Comparison of ENCODE assay signal across 28 cellular contexts in the genomic region with DNA sequence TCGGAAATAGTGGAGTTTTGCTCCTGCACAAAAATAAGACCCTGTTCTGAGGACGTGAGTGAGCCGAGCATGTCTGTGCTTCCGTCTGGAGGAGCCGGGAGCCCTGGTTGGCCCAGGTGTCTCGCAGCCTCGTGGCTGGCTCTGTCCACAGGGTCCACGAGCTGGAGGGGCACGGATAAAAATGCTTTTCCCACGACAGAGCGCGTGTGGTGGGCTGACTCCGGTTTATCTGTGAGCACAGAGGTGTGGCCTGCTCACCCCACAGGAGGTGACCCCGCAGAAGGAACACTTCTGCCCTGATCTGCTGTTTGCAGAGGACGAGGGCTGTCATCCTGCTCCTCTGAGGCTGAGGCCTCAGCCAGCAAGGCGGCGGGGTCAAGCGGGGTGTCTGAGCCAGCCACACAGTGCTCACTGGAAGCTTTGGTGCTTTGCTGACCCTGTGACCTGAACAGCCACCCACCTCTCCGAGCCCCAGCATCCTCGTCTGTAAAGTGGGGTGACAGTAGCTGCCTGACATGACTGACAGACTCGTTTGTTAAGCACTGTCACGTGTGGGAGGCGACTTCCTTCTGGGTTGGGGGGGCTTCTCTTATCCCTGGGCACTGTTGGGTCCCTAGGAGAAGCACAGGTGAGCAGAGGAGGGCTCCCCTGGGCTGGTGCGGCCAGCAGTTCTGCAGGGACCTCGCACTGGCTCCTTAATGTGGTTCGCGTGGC.
DNase-seq lines count a peak whose midpoint lies in the region; ATAC-seq and TF ChIP-seq lines count a peak whose summit lies in the region.
"Had no signal": no experiment of that assay in that cellular context is flagged by ENCODE, and none has a peak within 500 bp of the region (broad histone marks: within the 10 kb centered on the region; RNA-seq: fewer than 3 reads in every experiment).

No MANE protein-coding gene starts in this region.

- no peak overlapping the region for H3K4me2 ChIP-seq in neuronal stem cell (ENCODE audit: insufficient read depth, low read length, poor library complexity, severe bottlenecking)
- H3K4me2 ChIP-seq: GM23338, KMS-11 had no signal

- ATAC-seq in natural killer cell = no peak
- ATAC-seq in natural killer cell treated with Interleukin-12 subunit alpha and Interleukin-12 subunit beta and Interleukin-15 and Interleukin-18, amount 100 ng/mL, for 72 hours = no peak
- peak; percentile 26 for ATAC-seq in aorta (ENCODE audit: low FRiP score)
- ATAC-seq: activated CD8-positive, alpha-beta T cell treated with anti-CD3 and anti-CD28 coated beads, Interleukin-2, amount 10 ng/mL, durations not matched to agents 7 days and 5 days; GM12878; GM23338; stimulated activated memory B cell treated with anti-CD40 and anti-IgM and Interleukin-4, amounts not matched to agents 10 μg/mL and 1 μg/mL and 100 μg/mL, for 72 hours; T-cell had no signal

- H2AFZ ChIP-seq in neuronal stem cell (ENCODE audit: low read length) = peak overlapping the region; percentile 76
- H2AFZ ChIP-seq: GM23338 had no signal

- no peak overlapping the region for H3K4ac ChIP-seq in neuronal stem cell (ENCODE audit: low read length)

- H3K4me3 Mint-ChIP-seq in activated CD4-positive, alpha-beta T cell treated with anti-CD3 and anti-CD28 coated beads, Interleukin-2, amount 10 ng/mL, durations not matched to agents 7 days and 5 days = no peak overlapping the region
- H3K4me3 Mint-ChIP-seq in activated CD4-positive, alpha-beta T cell treated with anti-CD3 and anti-CD28 coated beads, Interleukin-2, amount 10 ng/mL, durations not matched to agents 24 days and 14 days = no peak overlapping the region
- H3K4me3 Mint-ChIP-seq in natural killer cell = no peak overlapping the region
- H3K4me3 Mint-ChIP-seq in natural killer cell treated with Interleukin-12 subunit alpha and Interleukin-12 subunit beta and Interleukin-15 and Interleukin-18, amount 100 ng/mL, for 72 hours = no peak overlapping the region
- H3K4me3 Mint-ChIP-seq: activated CD8-positive, alpha-beta T cell treated with anti-CD3 and anti-CD28 coated beads, Interleukin-2, amount 10 ng/mL, durations not matched to agents 7 days and 5 days; central memory CD8-positive, alpha-beta T cell; GM23338; HFFc6; stimulated activated memory B cell treated with anti-CD40 and anti-IgM and Interleukin-4, amounts not matched to agents 10 μg/mL and 1 μg/mL and 100 μg/mL, for 72 hours; T-cell had no signal

- no peak overlapping the region for H4K91ac ChIP-seq in neuronal stem cell (ENCODE audit: low read depth, low read length, poor library complexity)

- POLR2A ChIA-PET in activated CD4-positive, alpha-beta T cell treated with anti-CD3 and anti-CD28 coated beads, Interleukin-2, amount 10 ng/mL, durations not matched to agents 7 days and 5 days (lab: Charles Lee) = no interaction called here

- intact Hi-C loops in activated CD4-positive, alpha-beta T cell treated with anti-CD3 and anti-CD28 coated beads, Interleukin-2, amount 10 ng/mL, durations not matched to agents 24 days and 14 days (cut with micrococcal nuclease) = loop anchor here (10.0 kb wide), 1 partner anchor 194 kb away; no protein-coding TSS in a partner anchor
- intact Hi-C loops in natural killer cell (cut with micrococcal nuclease) = no loop called here
- intact Hi-C loops in aorta (cut with DNase I) = no loop called here

- H3K27ac Mint-ChIP-seq in activated CD4-positive, alpha-beta T cell treated with anti-CD3 and anti-CD28 coated beads, Interleukin-2, amount 10 ng/mL, durations not matched to agents 7 days and 5 days = peak overlapping the region; percentile 27
- no peak overlapping the region for H3K27ac Mint-ChIP-seq in activated CD4-positive, alpha-beta T cell treated with anti-CD3 and anti-CD28 coated beads, Interleukin-2, amount 10 ng/mL, durations not matched to agents 24 days and 14 days
- no peak overlapping the region for H3K27ac Mint-ChIP-seq in natural killer cell
- no peak overlapping the region for H3K27ac Mint-ChIP-seq in natural killer cell treated with Interleukin-12 subunit alpha and Interleukin-12 subunit beta and Interleukin-15 and Interleukin-18, amount 100 ng/mL, for 72 hours
- H3K27ac Mint-ChIP-seq: GM23338; HFFc6; stimulated activated memory B cell treated with anti-CD40 and anti-IgM and Interleukin-4, amounts not matched to agents 10 μg/mL and 1 μg/mL and 100 μg/mL, for 72 hours; T-cell had no signal

- H3K18ac ChIP-seq in neuronal stem cell (ENCODE audit: low read length) = peak overlapping the region; percentile 54

- H3K14ac ChIP-seq in neuronal stem cell (ENCODE audit: low read length) = no peak overlapping the region

- peaks cover 0 to 14% of the 10 kb centered on the region in 2 donors for H3K9me3 ChIP-seq in neuronal stem cell (replicated peaks in 1 of 2; ENCODE audit: control insufficient read depth in 2 of 2, insufficient read depth in 1 of 2, low read depth in 1 of 2, low read length in 2 of 2)
- no peaks in the 10 kb centered on the region for H3K9me3 ChIP-seq in aorta (ENCODE audit: control insufficient read depth, low read length)
- H3K9me3 ChIP-seq: suprapubic skin had no signal

- H2BK5ac ChIP-seq in neuronal stem cell (ENCODE audit: low read length) = no peak overlapping the region

- H3K36me3 ChIP-seq in neuronal stem cell (replicated peaks in 1 of 2; ENCODE audit: control insufficient read depth in 2 of 2, insufficient read depth in 2 of 2, low read length in 2 of 2) (no peaks in the 10 kb centered on the region), aorta (ENCODE audit: control insufficient read depth in 1 of 2, insufficient read depth in 2 of 2, low read length in 1 of 2) (no peaks in the 10 kb centered on the region)
- H3K36me3 ChIP-seq: suprapubic skin had no signal

- no peak overlapping the region for H2BK15ac ChIP-seq in neuronal stem cell (ENCODE audit: low read length)

- peaks cover 3% of the 10 kb centered on the region for H3K36me3 Mint-ChIP-seq in activated CD4-positive, alpha-beta T cell treated with anti-CD3 and anti-CD28 coated beads, Interleukin-2, amount 10 ng/mL, durations not matched to agents 7 days and 5 days (ENCODE audit: low read depth)
- no peaks in the 10 kb centered on the region for H3K36me3 Mint-ChIP-seq in activated CD4-positive, alpha-beta T cell treated with anti-CD3 and anti-CD28 coated beads, Interleukin-2, amount 10 ng/mL, durations not matched to agents 24 days and 14 days (ENCODE audit: low read depth)
- H3K36me3 Mint-ChIP-seq in natural killer cell = no peaks in the 10 kb centered on the region
- no peaks in the 10 kb centered on the region for H3K36me3 Mint-ChIP-seq in natural killer cell treated with Interleukin-12 subunit alpha and Interleukin-12 subunit beta and Interleukin-15 and Interleukin-18, amount 100 ng/mL, for 72 hours
- H3K36me3 Mint-ChIP-seq: CD4-positive, alpha-beta memory T cell; stimulated activated memory B cell treated with anti-CD40 and anti-IgM and Interleukin-4, amounts not matched to agents 10 μg/mL and 1 μg/mL and 100 μg/mL, for 72 hours; T-cell had no signal

- no peak overlapping the region for H2BK12ac ChIP-seq in neuronal stem cell (ENCODE audit: low read length)

- no peak overlapping the region for H4K8ac ChIP-seq in neuronal stem cell (ENCODE audit: low read depth, low read length)

- no peak for DNase-seq in activated CD4-positive, alpha-beta T cell treated with anti-CD3 and anti-CD28 coated beads, Interleukin-2, amount 10 ng/mL, durations not matched to agents 7 days and 5 days
- DNase-seq in activated CD4-positive, alpha-beta T cell treated with anti-CD3 and anti-CD28 coated beads, Interleukin-2, amount 10 ng/mL, durations not matched to agents 24 days and 14 days = no peak
- DNase-seq in natural killer cell (peak; percentile 10), neuronal stem cell (ENCODE audit: low spot score) (no peak), aorta (peak in 1 of 2 donors; percentile 69), hypothalamus (lab: John Stamatoyannopoulos, UW) (no peak), NCI-H146 treated with DMSO at 0.1 percent for 48 hours (lab: John Stamatoyannopoulos, UW; ENCODE audit: unreplicated experiment) (no peak)
- DNase-seq in natural killer cell treated with Interleukin-12 subunit alpha and Interleukin-12 subunit beta and Interleukin-15 and Interleukin-18, amount 100 ng/mL, for 72 hours (ENCODE audit: low spot score) = no peak
- DNase-seq: 8988T; activated CD8-positive, alpha-beta T cell treated with anti-CD3 and anti-CD28 coated beads, Interleukin-2, amount 10 ng/mL, durations not matched to agents 7 days and 5 days; CD4-positive, alpha-beta memory T cell; dermis blood vessel endothelial cell; EL; HFFc6; mesenchymal stem cell; MM.1S; NCI-H1417; NCI-H2081 treated with DMSO at 0.1 percent for 48 hours; NCI-H82; RPMI8226; stimulated activated CD4-positive, alpha-beta T cell treated with anti-CD3 and anti-CD28 coated beads, Interleukin-4, amount 100 ng/mL, for 1 hour had no signal

- H3K4me1 ChIP-seq in neuronal stem cell (ENCODE audit: control insufficient read depth in 2 of 2, insufficient read depth in 1 of 2, low read depth in 1 of 2, low read length in 2 of 2) = peaks cover 6 to 23% of the 10 kb centered on the region in 2 donors
- H3K4me1 ChIP-seq in aorta (ENCODE audit: control insufficient read depth in 1 of 2, insufficient read depth in 2 of 2, low read length in 2 of 2) = no peaks in the 10 kb centered on the region
- H3K4me1 ChIP-seq: suprapubic skin had no signal

- H3K9me3 Mint-ChIP-seq in activated CD4-positive, alpha-beta T cell treated with anti-CD3 and anti-CD28 coated beads, Interleukin-2, amount 10 ng/mL, durations not matched to agents 7 days and 5 days = peaks cover under 1% of the 10 kb centered on the region
- H3K9me3 Mint-ChIP-seq in activated CD4-positive, alpha-beta T cell treated with anti-CD3 and anti-CD28 coated beads, Interleukin-2, amount 10 ng/mL, durations not matched to agents 24 days and 14 days = no peaks in the 10 kb centered on the region
- no peaks in the 10 kb centered on the region for H3K9me3 Mint-ChIP-seq in natural killer cell
- H3K9me3 Mint-ChIP-seq in natural killer cell treated with Interleukin-12 subunit alpha and Interleukin-12 subunit beta and Interleukin-15 and Interleukin-18, amount 100 ng/mL, for 72 hours = no peaks in the 10 kb centered on the region
- H3K9me3 Mint-ChIP-seq: central memory CD8-positive, alpha-beta T cell; stimulated activated memory B cell treated with anti-CD40 and anti-IgM and Interleukin-4, amounts not matched to agents 10 μg/mL and 1 μg/mL and 100 μg/mL, for 72 hours; T-cell had no signal

- peaks cover 2% of the 10 kb centered on the region for H3K27me3 Mint-ChIP-seq in activated CD4-positive, alpha-beta T cell treated with anti-CD3 and anti-CD28 coated beads, Interleukin-2, amount 10 ng/mL, durations not matched to agents 7 days and 5 days
- peaks cover 3% of the 10 kb centered on the region for H3K27me3 Mint-ChIP-seq in activated CD4-positive, alpha-beta T cell treated with anti-CD3 and anti-CD28 coated beads, Interleukin-2, amount 10 ng/mL, durations not matched to agents 24 days and 14 days
- H3K27me3 Mint-ChIP-seq in natural killer cell (ENCODE audit: low read depth in 2 of 2) = peaks cover 13 to 26% of the 10 kb centered on the region in 2 donors
- H3K27me3 Mint-ChIP-seq in natural killer cell treated with Interleukin-12 subunit alpha and Interleukin-12 subunit beta and Interleukin-15 and Interleukin-18, amount 100 ng/mL, for 72 hours = peaks cover 10 to 19% of the 10 kb centered on the region in 2 donors
- H3K27me3 Mint-ChIP-seq: CD4-positive, alpha-beta memory T cell; T-cell had no signal

- no peak overlapping the region for H3K23ac ChIP-seq in neuronal stem cell (ENCODE audit: low read depth, low read length, poor library complexity)

- H3K27me3 ChIP-seq in neuronal stem cell (ENCODE audit: control insufficient read depth in 3 of 3, insufficient read depth in 3 of 3, low read depth in 1 of 3, low read length in 3 of 3) = no peaks in the 10 kb centered on the region
- H3K27me3 ChIP-seq in aorta (ENCODE audit: control insufficient read depth in 1 of 2, insufficient read depth in 2 of 2, low read length in 1 of 2) = no peaks in the 10 kb centered on the region
- H3K27me3 ChIP-seq: suprapubic skin had no signal

- no peak overlapping the region for H2AK5ac ChIP-seq in neuronal stem cell (ENCODE audit: low read depth, low read length)

- H3K4me1 Mint-ChIP-seq in activated CD4-positive, alpha-beta T cell treated with anti-CD3 and anti-CD28 coated beads, Interleukin-2, amount 10 ng/mL, durations not matched to agents 7 days and 5 days = peaks cover 36% of the 10 kb centered on the region
- H3K4me1 Mint-ChIP-seq in activated CD4-positive, alpha-beta T cell treated with anti-CD3 and anti-CD28 coated beads, Interleukin-2, amount 10 ng/mL, durations not matched to agents 24 days and 14 days = peaks cover 42% of the 10 kb centered on the region
- H3K4me1 Mint-ChIP-seq in natural killer cell = peaks cover 18% of the 10 kb centered on the region in 2 donors
- peaks cover 22 to 24% of the 10 kb centered on the region in 2 donors for H3K4me1 Mint-ChIP-seq in natural killer cell treated with Interleukin-12 subunit alpha and Interleukin-12 subunit beta and Interleukin-15 and Interleukin-18, amount 100 ng/mL, for 72 hours (ENCODE audit: low read depth in 2 of 2)
- H3K4me1 Mint-ChIP-seq: GM23338 had no signal

- H3K27ac ChIP-seq in neuronal stem cell (replicated peaks; ENCODE audit: low read length) = no peak overlapping the region
- H3K27ac ChIP-seq in aorta (ENCODE audit: low read depth in 1 of 2, low read length in 2 of 2) = no peak overlapping the region
- H3K27ac ChIP-seq: KMS-11, suprapubic skin had no signal

- no peak overlapping the region for H3K9ac ChIP-seq in neuronal stem cell (ENCODE audit: low read depth, low read length, poor library complexity)
- H3K9ac ChIP-seq: KMS-11 had no signal

- no peak for TF ChIP-seq CTCF in natural killer cell (IDR thresholded peaks at IDR 0.05)

- CTCF ChIA-PET in activated CD4-positive, alpha-beta T cell treated with anti-CD3 and anti-CD28 coated beads, Interleukin-2, amount 10 ng/mL, durations not matched to agents 7 days and 5 days (lab: Charles Lee) = no interaction called here

- H2BK120ac ChIP-seq in neuronal stem cell (ENCODE audit: low read depth, low read length) = no peak overlapping the region

- H3K4me3 ChIP-seq in neuronal stem cell (ENCODE audit: low read length in 2 of 2) (no peak overlapping the region), aorta (ENCODE audit: low read length in 2 of 2) (no peak overlapping the region)
- H3K4me3 ChIP-seq: GM12878, GM23338, suprapubic skin had no signal

- H3K79me1 ChIP-seq in neuronal stem cell (ENCODE audit: low read depth, low read length) = no peaks in the 10 kb centered on the region

- WGBS in neuronal stem cell (ENCODE audit: extremely low coverage in 2 of 2, insufficient read length in 2 of 2, insufficient replicate concordance in 1 of 2), 2 donors = no CpG with 5 or more reads among the region's 27 CpGs
- 72 to 76% methylated on average over 27 of the region's 27 CpGs for WGBS in aorta, 2 donors
